Comparison of ENCODE assay signal across 30 cellular contexts in the genomic region with DNA sequence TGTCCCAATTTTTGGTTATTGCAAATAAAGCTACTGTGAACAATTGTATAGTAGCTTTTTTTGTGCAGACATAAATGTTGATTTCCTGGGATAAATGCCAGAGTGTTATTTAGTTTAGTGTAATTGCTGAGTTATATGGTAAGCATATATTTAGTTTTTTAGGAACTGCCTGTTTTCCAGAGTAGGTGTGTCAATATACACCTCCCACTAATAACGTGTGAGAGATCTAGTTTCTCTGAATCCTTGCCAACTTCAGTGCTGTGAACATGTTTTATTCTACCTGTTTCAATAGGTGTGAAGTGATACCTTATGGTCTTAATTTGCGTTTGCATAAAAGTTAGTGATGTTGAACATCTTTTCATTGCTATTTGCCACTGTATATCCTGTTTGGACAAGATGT. TPM values are rescaled to one million over a fixed set of nuclear protein-coding genes. Genes with fewer than 3 reads are reported as not detected.
"Had no signal": no experiment of that assay in that cellular context is flagged by ENCODE, and none has a peak within 500 bp of the region (broad histone marks: within the 10 kb centered on the region; RNA-seq: fewer than 3 reads in every experiment).

No MANE protein-coding gene starts in this region.

- ATAC-seq: activated CD8-positive, alpha-beta memory T cell treated with anti-CD3 and anti-CD28 coated beads, Interleukin-2, amount 10 ng/mL, durations not matched to agents 7 days and 5 days; activated naive CD4-positive, alpha-beta T cell treated with anti-CD3 and anti-CD28 coated beads, Interleukin-2, amount 50 U/mL, for 72 hours; activated naive CD8-positive, alpha-beta T cell treated with anti-CD3 and anti-CD28 coated beads, Interleukin-2, amount 50 U/mL, for 24 hours; body of pancreas; K562; PC-3; T-cell had no signal

- H3K27ac ChIP-seq: ascending aorta, body of pancreas had no signal

- H3K27me3 ChIP-seq: ascending aorta, body of pancreas had no signal

- H3K27ac Mint-ChIP-seq: activated B cell treated with CpG ODN at 0.5 μM for 24 hours; activated CD4-positive, alpha-beta T cell treated with anti-CD3 and anti-CD28 coated beads, Interleukin-2, amount 10 ng/mL, durations not matched to agents 24 days and 14 days; activated CD8-positive, alpha-beta memory T cell treated with anti-CD3 and anti-CD28 coated beads, Interleukin-2, amount 10 ng/mL, durations not matched to agents 7 days and 5 days; activated naive CD4-positive, alpha-beta T cell treated with anti-CD3 and anti-CD28 coated beads, Interleukin-2, amount 50 U/mL, for 72 hours; activated naive CD8-positive, alpha-beta T cell treated with anti-CD3 and anti-CD28 coated beads, Interleukin-2, amount 50 U/mL, for 24 hours; activated T-cell treated with anti-CD3 and anti-CD28 coated beads, Interleukin-2, amount 50 U/mL, for 24 hours; T-cell had no signal

- H3K4me1 ChIP-seq: ascending aorta, body of pancreas had no signal

- H3K4me1 Mint-ChIP-seq: activated B cell treated with CpG ODN at 0.5 μM for 24 hours; activated naive CD8-positive, alpha-beta T cell treated with anti-CD3 and anti-CD28 coated beads, Interleukin-2, amount 50 U/mL, for 24 hours had no signal

- H3K4me3 ChIP-seq: ascending aorta, body of pancreas, K562 had no signal

- H3K36me3 ChIP-seq: ascending aorta had no signal

- H3K9me3 ChIP-seq: ascending aorta, body of pancreas had no signal

- H3K4me3 Mint-ChIP-seq: activated B cell treated with CpG ODN at 0.5 μM for 24 hours; activated CD4-positive, alpha-beta T cell treated with anti-CD3 and anti-CD28 coated beads, Interleukin-2, amount 10 ng/mL, durations not matched to agents 24 days and 14 days; activated CD8-positive, alpha-beta memory T cell treated with anti-CD3 and anti-CD28 coated beads, Interleukin-2, amount 10 ng/mL, durations not matched to agents 7 days and 5 days; activated naive CD8-positive, alpha-beta T cell treated with anti-CD3 and anti-CD28 coated beads, Interleukin-2, amount 50 U/mL, for 24 hours; activated T-cell treated with anti-CD3 and anti-CD28 coated beads, Interleukin-2, amount 50 U/mL, for 24 hours; T-cell had no signal

- DNase-seq: activated B cell treated with CpG ODN at 0.5 μM for 24 hours; activated CD4-positive, alpha-beta T cell treated with anti-CD3 and anti-CD28 coated beads for 1 hour; activated CD4-positive, alpha-beta T cell treated with anti-CD3 and anti-CD28 coated beads, Interleukin-2, amount 10 ng/mL, durations not matched to agents 24 days and 14 days; activated CD4-positive, alpha-beta T cell treated with anti-CD3 and anti-CD28 coated beads, Interleukin-2, amount 50 U/mL, for 48 hours; activated CD8-positive, alpha-beta memory T cell treated with anti-CD3 and anti-CD28 coated beads, Interleukin-2, amount 10 ng/mL, durations not matched to agents 7 days and 5 days; activated effector memory CD4-positive, alpha-beta T cell treated with anti-CD3 and anti-CD28 coated beads, Interleukin-2, amount 50 U/mL, for 16 hours; activated naive CD4-positive, alpha-beta T cell treated with Interleukin-2 at 50 U/mL for 16 hours; activated naive CD8-positive, alpha-beta T cell treated with anti-CD3 and anti-CD28 coated beads, Interleukin-2, amount 50 U/mL, for 24 hours; activated T-cell treated with anti-CD3 and anti-CD28 coated beads, Interleukin-2, amount 50 U/mL, for 24 hours; amniotic stem cell; body of pancreas; central memory CD4-positive, alpha-beta T cell; Karpas-422; NCI-H1417; NCI-H1694; NCI-H2029; NCI-H2171 treated with DMSO at 0.1 percent for 48 hours; NCI-H446; NCI-H524; PC-3; SHP77 treated with DMSO at 0.1 percent for 48 hours; T-cell; T-helper 2 cell; T1000 had no signal

- H3K9me3 Mint-ChIP-seq: activated B cell treated with CpG ODN at 0.5 μM for 24 hours; activated CD4-positive, alpha-beta T cell treated with anti-CD3 and anti-CD28 coated beads, Interleukin-2, amount 10 ng/mL, durations not matched to agents 24 days and 14 days; activated naive CD4-positive, alpha-beta T cell treated with anti-CD3 and anti-CD28 coated beads, Interleukin-2, amount 50 U/mL, for 72 hours; activated naive CD8-positive, alpha-beta T cell treated with anti-CD3 and anti-CD28 coated beads, Interleukin-2, amount 50 U/mL, for 24 hours; activated T-cell treated with anti-CD3 and anti-CD28 coated beads, Interleukin-2, amount 50 U/mL, for 24 hours; T-cell had no signal

- H3K36me3 Mint-ChIP-seq: activated naive CD4-positive, alpha-beta T cell treated with anti-CD3 and anti-CD28 coated beads, Interleukin-2, amount 50 U/mL, for 72 hours had no signal

RNA-seq across cellular contexts. Expression of a gene that starts 9.1 kb away (rescaled TPM):
- total RNA-seq: activated B cell treated with CpG ODN at 0.5 μM for 24 hours; activated CD4-positive, alpha-beta T cell treated with anti-CD3 and anti-CD28 coated beads, Interleukin-2, amount 10 ng/mL, durations not matched to agents 24 days and 14 days; activated CD8-positive, alpha-beta memory T cell treated with anti-CD3 and anti-CD28 coated beads, Interleukin-2, amount 10 ng/mL, durations not matched to agents 7 days and 5 days; activated naive CD4-positive, alpha-beta T cell treated with anti-CD3 and anti-CD28 coated beads, Interleukin-2, amount 50 U/mL, for 72 hours; ascending aorta; body of pancreas; bronchial epithelial cell; chondrocyte; K562; PC-3; SK-MEL-5; T-cell had no signal

RNA-seq across cellular contexts. Expression of a gene that starts 57.8 kb away (rescaled TPM):
- total RNA-seq: activated B cell treated with CpG ODN at 0.5 μM for 24 hours; activated CD4-positive, alpha-beta T cell treated with anti-CD3 and anti-CD28 coated beads, Interleukin-2, amount 10 ng/mL, durations not matched to agents 24 days and 14 days; activated CD8-positive, alpha-beta memory T cell treated with anti-CD3 and anti-CD28 coated beads, Interleukin-2, amount 10 ng/mL, durations not matched to agents 7 days and 5 days; activated naive CD4-positive, alpha-beta T cell treated with anti-CD3 and anti-CD28 coated beads, Interleukin-2, amount 50 U/mL, for 72 hours; bronchial epithelial cell; K562; PC-3; SK-MEL-5; T-cell had no signal
